Comparison of ENCODE assay signal across 22 cellular contexts in genomic region chr2:168328421-168328820, GRCh38.
"Had no signal": no experiment of that assay in that cellular context is flagged by ENCODE, and none has a peak within 500 bp of the region (broad histone marks: within the 10 kb centered on the region; RNA-seq: fewer than 3 reads in every experiment).

No MANE protein-coding gene starts in this region.

- ATAC-seq: activated T-helper 17 cell treated with anti-CD3 and anti-CD28 coated beads, Interleukin-2, amount 50 U/mL, for 72 hours; left lung; natural killer cell had no signal

- H3K4me3 ChIP-seq: breast epithelium, coronary artery, left lung, lung, sigmoid colon, smooth muscle cell, testis had no signal

- H3K27me3 ChIP-seq: breast epithelium, sigmoid colon, testis had no signal

- H3K36me3 ChIP-seq: breast epithelium, left lung, sigmoid colon had no signal

- H3K4me1 ChIP-seq: breast epithelium, left lung, sigmoid colon, testis had no signal

- H3K4me2 ChIP-seq: smooth muscle cell had no signal

- H3K9me3 ChIP-seq: testis had no signal

- DNase-seq: activated CD4-positive, CD25-positive, alpha-beta regulatory T cell treated with anti-CD3 and anti-CD28 coated beads, Interleukin-2, amount 50 U/mL, for 72 hours; activated CD8-positive, alpha-beta memory T cell treated with anti-CD3 and anti-CD28 coated beads for 24 hours; activated CD8-positive, alpha-beta memory T cell treated with anti-CD3 and anti-CD28 coated beads, Interleukin-2, amount 50 U/mL, for 4 hours; activated T-cell treated with anti-CD3 and anti-CD28 coated beads, Interleukin-2, amount 50 U/mL, for 24 hours; amniotic stem cell; immature natural killer cell; left lung; midbrain; natural killer cell; retina; sigmoid colon; stimulated activated CD4-positive, alpha-beta T cell treated with anti-CD3 and anti-CD28 coated beads, Interleukin-15, amount 100 ng/mL, for 24 hours; stimulated activated CD4-positive, alpha-beta T cell treated with anti-CD3 and anti-CD28 coated beads, Interleukin-2, amount 100 ng/mL, for 48 hours; stimulated activated CD8-positive, alpha-beta memory T cell treated with anti-CD3 and anti-CD28 coated beads, Interleukin-4, amount 100 ng/mL, for 48 hours; stimulated activated naive CD4-positive, alpha-beta T cell; testis had no signal

- H3K27ac ChIP-seq: breast epithelium, coronary artery, epithelial cell of prostate, left lung, sigmoid colon, testis had no signal
